Comparison of ENCODE assay signal across 8 cellular contexts in genomic region chr6:37516076-37516919, GRCh38. TPM values are rescaled to one million over a fixed set of nuclear protein-coding genes. Genes with fewer than 3 reads are reported as not detected.
DNase-seq lines count a peak whose midpoint lies in the region; ATAC-seq and TF ChIP-seq lines count a peak whose summit lies in the region.

No MANE protein-coding gene starts in this region.

- H3K9ac ChIP-seq in NT2/D1 (ENCODE audit: insufficient read length, low read depth): peak overlapping the region; percentile 29

- no peaks in the 10 kb centered on the region for H3K9me3 Mint-ChIP-seq in activated T-cell treated with anti-CD3 and anti-CD28 coated beads, Interleukin-2, amount 50 U/mL, for 24 hours

- H3K9me3 ChIP-seq in NT2/D1 (ENCODE audit: insufficient read depth, low read length) (peaks cover 6% of the 10 kb centered on the region; the same call in 1 of the 2 replicates), heart right ventricle (no peaks in the 10 kb centered on the region)

- peaks cover 87% of the 10 kb centered on the region for H3K4me1 Mint-ChIP-seq in activated T-cell treated with anti-CD3 and anti-CD28 coated beads, Interleukin-2, amount 50 U/mL, for 24 hours (ENCODE audit: low read depth)

- H3K4me3 Mint-ChIP-seq in activated T-cell treated with anti-CD3 and anti-CD28 coated beads, Interleukin-2, amount 50 U/mL, for 24 hours: peak overlapping the region; percentile 77

- ATAC-seq in GM18519 (IDR thresholded peaks at IDR 0.05; ENCODE audit: low FRiP score, unreplicated experiment) (peak; percentile 52), HG03196 (IDR thresholded peaks at IDR 0.05; ENCODE audit: unreplicated experiment) (peak; percentile 66), heart right ventricle (peak in 7 of 8 donors; percentile 35 to 78 (median 59))

- no peak for DNase-seq in NT2/D1 (ENCODE audit: low read depth, low spot score)
- peak; percentile 84 for DNase-seq in activated T-cell treated with anti-CD3 and anti-CD28 coated beads, Interleukin-2, amount 50 U/mL, for 24 hours
- peak in 1 of 2 donors; percentile 50 for DNase-seq in heart right ventricle
- DNase-seq in stimulated activated CD4-positive, alpha-beta T cell treated with anti-CD3 and anti-CD28 coated beads, Interleukin-2, amount 100 ng/mL, for 24 hours: peak; percentile 85 to 93
- no peak for DNase-seq in coronary artery (ENCODE audit: low spot score)
- DNase-seq in GM03348 (ENCODE audit: low spot score): no peak

- intact Hi-C loops in heart right ventricle (cut with DNase I): no loop called here

- no peaks in the 10 kb centered on the region for H3K36me3 Mint-ChIP-seq in activated T-cell treated with anti-CD3 and anti-CD28 coated beads, Interleukin-2, amount 50 U/mL, for 24 hours (ENCODE audit: low read depth)

- no peaks in the 10 kb centered on the region for H3K27me3 Mint-ChIP-seq in activated T-cell treated with anti-CD3 and anti-CD28 coated beads, Interleukin-2, amount 50 U/mL, for 24 hours

- H3K27me3 ChIP-seq in NT2/D1 (ENCODE audit: insufficient read depth, insufficient read length) (peaks cover 32% of the 10 kb centered on the region), heart right ventricle (peaks cover 4 to 57% (median 42%) of the 10 kb centered on the region in 7 donors)

- no peaks in the 10 kb centered on the region for H3K36me3 ChIP-seq in NT2/D1 (ENCODE audit: insufficient read depth, insufficient read length, low read length)
- no peaks in the 10 kb centered on the region for H3K36me3 ChIP-seq in heart right ventricle

- H3K4me1 ChIP-seq in NT2/D1 (ENCODE audit: insufficient read depth, insufficient read length) (peaks cover 32% of the 10 kb centered on the region), heart right ventricle (peaks cover 0 to 18% (median 7%) of the 10 kb centered on the region in 9 donors)

- WGBS in heart right ventricle, 2 donors: 32 to 33% methylated on average over 18 of the region's 18 CpGs

- H3K27ac ChIP-seq in heart right ventricle: peak overlapping the region in 6 of 10 donors; percentile 24 to 83 (median 36)
- peak overlapping the region in 1 of 2 donors; percentile 7 for H3K27ac ChIP-seq in coronary artery

- H3K27ac Mint-ChIP-seq in activated T-cell treated with anti-CD3 and anti-CD28 coated beads, Interleukin-2, amount 50 U/mL, for 24 hours: peak overlapping the region; percentile 91

- peak overlapping the region; percentile 20 for H3K4me3 ChIP-seq in NT2/D1 (ENCODE audit: insufficient read length, low read depth)
- peak overlapping the region in 1 of 10 donors; percentile 32 for H3K4me3 ChIP-seq in heart right ventricle
- no peak overlapping the region for H3K4me3 ChIP-seq in coronary artery

- no peak for TF ChIP-seq CTCF in heart right ventricle (IDR thresholded peaks at IDR 0.05)
- TF ChIP-seq CTCF in coronary artery (IDR thresholded peaks at IDR 0.05): no peak

RNA-seq across cellular contexts. Expression of gene CCDC167, which starts 16.6 kb away (rescaled TPM):
- total RNA-seq in heart right ventricle: 10 to 100 TPM; 17.5 to 34.7 (median 24.1) TPM
- polyA plus RNA-seq in heart right ventricle: 100 to 1,000 TPM in 1 of 2 donors, 10 to 100 TPM in 1; 25.3 to 103 TPM

Comparison
In these comparisons a context has a peak if more than half of its experiments do, and no peak if none do; other contexts are left out.
1. DNase-seq: peak in activated T-cell treated with anti-CD3 and anti-CD28 coated beads, Interleukin-2, amount 50 U/mL, for 24 hours (single experiment) and stimulated activated CD4-positive, alpha-beta T cell treated with anti-CD3 and anti-CD28 coated beads, Interleukin-2, amount 100 ng/mL, for 24 hours (2 of 2); none in NT2/D1 (single experiment), coronary artery (single experiment) and GM03348 (single experiment).
2. Peak in every context shown above with its lines, with median percentiles within 50 percentile points of each other: ATAC-seq.